Comparison of ENCODE assay signal across 1 cellular context in genomic region chr11:13962562-13963168, GRCh38.
A peak's percentile ranks its signal among the peaks of the same experiment; 100 is the strongest.
TF ChIP-seq lines count a peak whose summit lies in the region.

Gene SPON1 (plus strand): TSS chr11:13962723. CDS start chr11:13962905, 182 bp downstream.

TF ChIP-seq in WTC11, 78 proteins besides CTCF, POLR2A, EP300 and RAD21 (continued from another document and continues in another):
- no peak for TF ChIP-seq RELA (CRISPR knock-in tag; IDR thresholded peaks at IDR 0.05; ENCODE audit: borderline replicate concordance)
- no peak for TF ChIP-seq ZNF219 (CRISPR knock-in tag; IDR thresholded peaks at IDR 0.05; ENCODE audit: borderline replicate concordance)
- TF ChIP-seq NR1H2 (CRISPR knock-in tag; IDR thresholded peaks at IDR 0.05) = no peak
- no peak for TF ChIP-seq NFE2L1 (CRISPR knock-in tag; IDR thresholded peaks at IDR 0.05)
- no peak for TF ChIP-seq SMAD3 (CRISPR knock-in tag; IDR thresholded peaks at IDR 0.05; ENCODE audit: borderline replicate concordance)
- TF ChIP-seq TP53 (CRISPR knock-in tag; IDR thresholded peaks at IDR 0.05) = no peak
- TF ChIP-seq USF2 (CRISPR knock-in tag; IDR thresholded peaks at IDR 0.05) = no peak
- TF ChIP-seq CREB1 (CRISPR knock-in tag; IDR thresholded peaks at IDR 0.05) = no peak
- TF ChIP-seq, protein P1, sequence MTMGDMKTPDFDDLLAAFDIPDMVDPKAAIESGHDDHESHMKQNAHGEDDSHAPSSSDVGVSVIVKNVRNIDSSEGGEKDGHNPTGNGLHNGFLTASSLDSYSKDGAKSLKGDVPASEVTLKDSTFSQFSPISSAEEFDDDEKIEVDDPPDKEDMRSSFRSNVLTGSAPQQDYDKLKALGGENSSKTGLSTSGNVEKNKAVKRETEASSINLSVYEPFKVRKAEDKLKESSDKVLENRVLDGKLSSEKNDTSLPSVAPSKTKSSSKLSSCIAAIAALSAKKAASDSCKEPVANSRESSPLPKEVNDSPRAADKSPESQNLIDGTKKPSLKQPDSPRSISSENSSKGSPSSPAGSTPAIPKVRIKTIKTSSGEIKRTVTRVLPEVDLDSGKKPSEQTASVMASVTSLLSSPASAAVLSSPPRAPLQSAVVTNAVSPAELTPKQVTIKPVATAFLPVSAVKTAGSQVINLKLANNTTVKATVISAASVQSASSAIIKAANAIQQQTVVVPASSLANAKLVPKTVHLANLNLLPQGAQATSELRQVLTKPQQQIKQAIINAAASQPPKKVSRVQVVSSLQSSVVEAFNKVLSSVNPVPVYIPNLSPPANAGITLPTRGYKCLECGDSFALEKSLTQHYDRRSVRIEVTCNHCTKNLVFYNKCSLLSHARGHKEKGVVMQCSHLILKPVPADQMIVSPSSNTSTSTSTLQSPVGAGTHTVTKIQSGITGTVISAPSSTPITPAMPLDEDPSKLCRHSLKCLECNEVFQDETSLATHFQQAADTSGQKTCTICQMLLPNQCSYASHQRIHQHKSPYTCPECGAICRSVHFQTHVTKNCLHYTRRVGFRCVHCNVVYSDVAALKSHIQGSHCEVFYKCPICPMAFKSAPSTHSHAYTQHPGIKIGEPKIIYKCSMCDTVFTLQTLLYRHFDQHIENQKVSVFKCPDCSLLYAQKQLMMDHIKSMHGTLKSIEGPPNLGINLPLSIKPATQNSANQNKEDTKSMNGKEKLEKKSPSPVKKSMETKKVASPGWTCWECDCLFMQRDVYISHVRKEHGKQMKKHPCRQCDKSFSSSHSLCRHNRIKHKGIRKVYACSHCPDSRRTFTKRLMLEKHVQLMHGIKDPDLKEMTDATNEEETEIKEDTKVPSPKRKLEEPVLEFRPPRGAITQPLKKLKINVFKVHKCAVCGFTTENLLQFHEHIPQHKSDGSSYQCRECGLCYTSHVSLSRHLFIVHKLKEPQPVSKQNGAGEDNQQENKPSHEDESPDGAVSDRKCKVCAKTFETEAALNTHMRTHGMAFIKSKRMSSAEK (CRISPR knock-in tag; IDR thresholded peaks at IDR 0.05; ENCODE audit: borderline replicate concordance) = no peak
- no peak for TF ChIP-seq NFATC4 (CRISPR knock-in tag; IDR thresholded peaks at IDR 0.05)
- TF ChIP-seq USF1 (CRISPR knock-in tag; IDR thresholded peaks at IDR 0.05) = no peak
- no peak for TF ChIP-seq ZNF416 (CRISPR knock-in tag; IDR thresholded peaks at IDR 0.05)
- TF ChIP-seq ZNF425 (CRISPR knock-in tag; conservative IDR thresholded peaks at IDR 0.05) = no peak
- TF ChIP-seq TEAD1 (CRISPR knock-in tag; IDR thresholded peaks at IDR 0.05) = no peak
- no peak for TF ChIP-seq SOX15 (CRISPR knock-in tag; IDR thresholded peaks at IDR 0.05)
- TF ChIP-seq RORB (CRISPR knock-in tag; IDR thresholded peaks at IDR 0.05) = no peak
- no peak for TF ChIP-seq JAZF1 (CRISPR knock-in tag; IDR thresholded peaks at IDR 0.05)
- TF ChIP-seq GABPB1 (CRISPR knock-in tag; IDR thresholded peaks at IDR 0.05) = no peak
- TF ChIP-seq, protein P2, sequence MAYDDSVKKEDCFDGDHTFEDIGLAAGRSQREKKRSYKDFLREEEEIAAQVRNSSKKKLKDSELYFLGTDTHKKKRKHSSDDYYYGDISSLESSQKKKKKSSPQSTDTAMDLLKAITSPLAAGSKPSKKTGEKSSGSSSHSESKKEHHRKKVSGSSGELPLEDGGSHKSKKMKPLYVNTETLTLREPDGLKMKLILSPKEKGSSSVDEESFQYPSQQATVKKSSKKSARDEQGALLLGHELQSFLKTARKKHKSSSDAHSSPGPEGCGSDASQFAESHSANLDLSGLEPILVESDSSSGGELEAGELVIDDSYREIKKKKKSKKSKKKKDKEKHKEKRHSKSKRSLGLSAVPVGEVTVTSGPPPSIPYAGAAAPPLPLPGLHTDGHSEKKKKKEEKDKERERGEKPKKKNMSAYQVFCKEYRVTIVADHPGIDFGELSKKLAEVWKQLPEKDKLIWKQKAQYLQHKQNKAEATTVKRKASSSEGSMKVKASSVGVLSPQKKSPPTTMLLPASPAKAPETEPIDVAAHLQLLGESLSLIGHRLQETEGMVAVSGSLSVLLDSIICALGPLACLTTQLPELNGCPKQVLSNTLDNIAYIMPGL (CRISPR knock-in tag; IDR thresholded peaks at IDR 0.05) = peak; percentile 49; the same call in 1 of the 2 replicates
- TF ChIP-seq GTF2I (CRISPR knock-in tag; conservative IDR thresholded peaks at IDR 0.05) = no peak
- TF ChIP-seq, protein P3, sequence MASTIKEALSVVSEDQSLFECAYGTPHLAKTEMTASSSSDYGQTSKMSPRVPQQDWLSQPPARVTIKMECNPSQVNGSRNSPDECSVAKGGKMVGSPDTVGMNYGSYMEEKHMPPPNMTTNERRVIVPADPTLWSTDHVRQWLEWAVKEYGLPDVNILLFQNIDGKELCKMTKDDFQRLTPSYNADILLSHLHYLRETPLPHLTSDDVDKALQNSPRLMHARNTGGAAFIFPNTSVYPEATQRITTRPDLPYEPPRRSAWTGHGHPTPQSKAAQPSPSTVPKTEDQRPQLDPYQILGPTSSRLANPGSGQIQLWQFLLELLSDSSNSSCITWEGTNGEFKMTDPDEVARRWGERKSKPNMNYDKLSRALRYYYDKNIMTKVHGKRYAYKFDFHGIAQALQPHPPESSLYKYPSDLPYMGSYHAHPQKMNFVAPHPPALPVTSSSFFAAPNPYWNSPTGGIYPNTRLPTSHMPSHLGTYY (CRISPR knock-in tag; IDR thresholded peaks at IDR 0.05) = no peak
- no peak for TF ChIP-seq ETV6 (CRISPR knock-in tag; IDR thresholded peaks at IDR 0.05)
- TF ChIP-seq CBFB (CRISPR knock-in tag; IDR thresholded peaks at IDR 0.05; ENCODE audit: low read depth) = no peak
- no peak for TF ChIP-seq ZSCAN18 (CRISPR knock-in tag; IDR thresholded peaks at IDR 0.05)
- TF ChIP-seq ZNF138 (CRISPR knock-in tag; conservative IDR thresholded peaks at IDR 0.05) = no peak
- TF ChIP-seq ZBTB43 (CRISPR knock-in tag; IDR thresholded peaks at IDR 0.05) = no peak
- no peak for TF ChIP-seq NR2C2 (CRISPR knock-in tag; IDR thresholded peaks at IDR 0.05)
- TF ChIP-seq, protein P4, sequence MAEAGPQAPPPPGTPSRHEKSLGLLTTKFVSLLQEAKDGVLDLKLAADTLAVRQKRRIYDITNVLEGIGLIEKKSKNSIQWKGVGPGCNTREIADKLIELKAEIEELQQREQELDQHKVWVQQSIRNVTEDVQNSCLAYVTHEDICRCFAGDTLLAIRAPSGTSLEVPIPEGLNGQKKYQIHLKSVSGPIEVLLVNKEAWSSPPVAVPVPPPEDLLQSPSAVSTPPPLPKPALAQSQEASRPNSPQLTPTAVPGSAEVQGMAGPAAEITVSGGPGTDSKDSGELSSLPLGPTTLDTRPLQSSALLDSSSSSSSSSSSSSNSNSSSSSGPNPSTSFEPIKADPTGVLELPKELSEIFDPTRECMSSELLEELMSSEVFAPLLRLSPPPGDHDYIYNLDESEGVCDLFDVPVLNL (CRISPR knock-in tag; IDR thresholded peaks at IDR 0.05; ENCODE audit: borderline replicate concordance, low read depth) = no peak
- TF ChIP-seq NR3C1 (CRISPR knock-in tag; conservative IDR thresholded peaks at IDR 0.05; ENCODE audit: low read depth) = no peak
- TF ChIP-seq, protein P5, sequence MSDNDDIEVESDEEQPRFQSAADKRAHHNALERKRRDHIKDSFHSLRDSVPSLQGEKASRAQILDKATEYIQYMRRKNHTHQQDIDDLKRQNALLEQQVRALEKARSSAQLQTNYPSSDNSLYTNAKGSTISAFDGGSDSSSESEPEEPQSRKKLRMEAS (CRISPR knock-in tag; IDR thresholded peaks at IDR 0.05) = peak; percentile 86
- TF ChIP-seq IRF2 (CRISPR knock-in tag; IDR thresholded peaks at IDR 0.05; ENCODE audit: borderline replicate concordance, low read depth) = no peak
- TF ChIP-seq SMAD4 (CRISPR knock-in tag; IDR thresholded peaks at IDR 0.05) = 0 out of 2 replicates have a peak, but pooled peaks have one; percentile 44
- TF ChIP-seq, protein P6, sequence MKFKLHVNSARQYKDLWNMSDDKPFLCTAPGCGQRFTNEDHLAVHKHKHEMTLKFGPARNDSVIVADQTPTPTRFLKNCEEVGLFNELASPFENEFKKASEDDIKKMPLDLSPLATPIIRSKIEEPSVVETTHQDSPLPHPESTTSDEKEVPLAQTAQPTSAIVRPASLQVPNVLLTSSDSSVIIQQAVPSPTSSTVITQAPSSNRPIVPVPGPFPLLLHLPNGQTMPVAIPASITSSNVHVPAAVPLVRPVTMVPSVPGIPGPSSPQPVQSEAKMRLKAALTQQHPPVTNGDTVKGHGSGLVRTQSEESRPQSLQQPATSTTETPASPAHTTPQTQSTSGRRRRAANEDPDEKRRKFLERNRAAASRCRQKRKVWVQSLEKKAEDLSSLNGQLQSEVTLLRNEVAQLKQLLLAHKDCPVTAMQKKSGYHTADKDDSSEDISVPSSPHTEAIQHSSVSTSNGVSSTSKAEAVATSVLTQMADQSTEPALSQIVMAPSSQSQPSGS (CRISPR knock-in tag; IDR thresholded peaks at IDR 0.05; ENCODE audit: borderline replicate concordance, low read depth) = no peak
- TF ChIP-seq SP1 (CRISPR knock-in tag; conservative IDR thresholded peaks at IDR 0.05) = no peak
- TF ChIP-seq ARID4B (CRISPR knock-in tag; IDR thresholded peaks at IDR 0.05; ENCODE audit: borderline replicate concordance) = peak; percentile 80
- no peak for TF ChIP-seq ZNF396 (CRISPR knock-in tag; IDR thresholded peaks at IDR 0.05; ENCODE audit: borderline replicate concordance)
- no peak for TF ChIP-seq ELF4 (CRISPR knock-in tag; IDR thresholded peaks at IDR 0.05; ENCODE audit: low read depth)
